Comparison of ENCODE assay signal across 1 cellular context in the genomic region with DNA sequence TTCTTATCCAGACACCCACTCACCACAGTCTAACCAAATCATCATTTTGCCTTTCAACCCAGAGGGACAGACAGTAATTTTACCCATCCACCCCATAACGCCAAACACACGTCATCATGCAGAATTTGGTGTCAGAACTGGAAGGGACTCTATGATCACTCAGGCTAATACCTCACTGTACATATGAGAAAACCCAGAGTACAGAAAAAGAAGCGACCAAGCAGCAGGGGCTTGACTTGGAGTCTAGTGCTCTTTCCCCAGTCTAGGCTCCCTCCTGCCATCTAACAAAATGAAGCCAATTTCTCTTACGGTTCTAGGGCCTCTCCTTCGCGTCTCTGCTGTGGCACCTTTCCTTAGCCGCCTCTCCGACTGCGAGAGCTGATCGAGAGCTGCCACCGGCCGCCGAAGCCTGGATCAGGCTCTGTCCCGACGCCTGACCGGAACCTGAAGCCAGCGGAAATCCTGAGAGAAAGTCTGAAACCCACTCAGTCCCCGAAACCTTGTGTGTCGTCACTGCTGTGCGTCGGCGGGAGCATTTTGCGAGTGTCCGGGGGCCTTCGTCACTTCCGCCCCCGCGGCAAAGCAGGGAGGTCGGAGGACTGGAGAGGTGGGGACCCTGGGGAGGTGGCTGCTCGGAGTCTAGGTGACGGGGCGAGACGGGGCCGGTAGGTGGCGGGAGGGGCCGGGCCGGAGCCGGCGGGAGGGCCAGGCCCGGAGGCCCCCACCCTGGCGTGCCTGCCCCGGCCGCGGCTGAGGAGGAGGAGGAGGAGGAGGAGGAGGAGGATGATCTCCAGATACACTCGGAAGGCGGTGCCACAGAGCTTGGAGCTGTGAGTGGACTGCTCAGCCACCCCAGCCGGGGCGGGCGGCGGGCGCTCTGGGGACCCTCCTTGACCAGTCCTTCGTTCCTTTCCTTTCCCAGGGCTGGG.
TF ChIP-seq lines count a peak whose summit lies in the region.

A gene (minus strand): TSS at position 452 of the 929 bp plus-strand sequence. CDS start 4,071 bp downstream, outside the sequence.
A gene (plus strand): TSS at position 563 of the 929 bp plus-strand sequence. CDS start 221 bp downstream, at position 784.

TF ChIP-seq in K562, 482 proteins besides CTCF, POLR2A, EP300 and RAD21 (continued from another document and continues in another):
- TF ChIP-seq, protein P1, sequence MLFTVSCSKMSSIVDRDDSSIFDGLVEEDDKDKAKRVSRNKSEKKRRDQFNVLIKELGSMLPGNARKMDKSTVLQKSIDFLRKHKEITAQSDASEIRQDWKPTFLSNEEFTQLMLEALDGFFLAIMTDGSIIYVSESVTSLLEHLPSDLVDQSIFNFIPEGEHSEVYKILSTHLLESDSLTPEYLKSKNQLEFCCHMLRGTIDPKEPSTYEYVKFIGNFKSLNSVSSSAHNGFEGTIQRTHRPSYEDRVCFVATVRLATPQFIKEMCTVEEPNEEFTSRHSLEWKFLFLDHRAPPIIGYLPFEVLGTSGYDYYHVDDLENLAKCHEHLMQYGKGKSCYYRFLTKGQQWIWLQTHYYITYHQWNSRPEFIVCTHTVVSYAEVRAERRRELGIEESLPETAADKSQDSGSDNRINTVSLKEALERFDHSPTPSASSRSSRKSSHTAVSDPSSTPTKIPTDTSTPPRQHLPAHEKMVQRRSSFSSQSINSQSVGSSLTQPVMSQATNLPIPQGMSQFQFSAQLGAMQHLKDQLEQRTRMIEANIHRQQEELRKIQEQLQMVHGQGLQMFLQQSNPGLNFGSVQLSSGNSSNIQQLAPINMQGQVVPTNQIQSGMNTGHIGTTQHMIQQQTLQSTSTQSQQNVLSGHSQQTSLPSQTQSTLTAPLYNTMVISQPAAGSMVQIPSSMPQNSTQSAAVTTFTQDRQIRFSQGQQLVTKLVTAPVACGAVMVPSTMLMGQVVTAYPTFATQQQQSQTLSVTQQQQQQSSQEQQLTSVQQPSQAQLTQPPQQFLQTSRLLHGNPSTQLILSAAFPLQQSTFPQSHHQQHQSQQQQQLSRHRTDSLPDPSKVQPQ (CRISPR knock-in tag; IDR thresholded peaks at IDR 0.05; ENCODE audit: borderline replicate concordance) = no peak
- TF ChIP-seq, protein P2, sequence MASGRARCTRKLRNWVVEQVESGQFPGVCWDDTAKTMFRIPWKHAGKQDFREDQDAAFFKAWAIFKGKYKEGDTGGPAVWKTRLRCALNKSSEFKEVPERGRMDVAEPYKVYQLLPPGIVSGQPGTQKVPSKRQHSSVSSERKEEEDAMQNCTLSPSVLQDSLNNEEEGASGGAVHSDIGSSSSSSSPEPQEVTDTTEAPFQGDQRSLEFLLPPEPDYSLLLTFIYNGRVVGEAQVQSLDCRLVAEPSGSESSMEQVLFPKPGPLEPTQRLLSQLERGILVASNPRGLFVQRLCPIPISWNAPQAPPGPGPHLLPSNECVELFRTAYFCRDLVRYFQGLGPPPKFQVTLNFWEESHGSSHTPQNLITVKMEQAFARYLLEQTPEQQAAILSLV (tag; IDR thresholded peaks at IDR 0.05) = no peak
- TF ChIP-seq, protein P3, sequence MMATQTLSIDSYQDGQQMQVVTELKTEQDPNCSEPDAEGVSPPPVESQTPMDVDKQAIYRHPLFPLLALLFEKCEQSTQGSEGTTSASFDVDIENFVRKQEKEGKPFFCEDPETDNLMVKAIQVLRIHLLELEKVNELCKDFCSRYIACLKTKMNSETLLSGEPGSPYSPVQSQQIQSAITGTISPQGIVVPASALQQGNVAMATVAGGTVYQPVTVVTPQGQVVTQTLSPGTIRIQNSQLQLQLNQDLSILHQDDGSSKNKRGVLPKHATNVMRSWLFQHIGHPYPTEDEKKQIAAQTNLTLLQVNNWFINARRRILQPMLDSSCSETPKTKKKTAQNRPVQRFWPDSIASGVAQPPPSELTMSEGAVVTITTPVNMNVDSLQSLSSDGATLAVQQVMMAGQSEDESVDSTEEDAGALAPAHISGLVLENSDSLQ (IDR thresholded peaks at IDR 0.05) = peak; percentile 57; the same call in 1 of the 2 replicates
- TF ChIP-seq TSC22D4 (tag; IDR thresholded peaks at IDR 0.05) (no peak), NRF1 (conservative IDR thresholded peaks at IDR 0.05 in 1 of 2, IDR thresholded peaks at IDR 0.05 in 1 of 2) (peak; percentile 64 to 74), NFE2L1 (tag; IDR thresholded peaks at IDR 0.05; ENCODE audit: borderline replicate concordance, low read depth) (no peak), HMG20B (CRISPR knock-in tag; IDR thresholded peaks at IDR 0.05) (no peak), TAF1 (IDR thresholded peaks at IDR 0.05; ENCODE audit: control insufficient read depth, extremely low read depth, insufficient read depth, low read length, severe bottlenecking) (peak; percentile 94), EP400 (IDR thresholded peaks at IDR 0.05) (peak; percentile 86), LARP7 (IDR thresholded peaks at IDR 0.05) (0 out of 2 replicates have a peak, but pooled peaks have one; percentile 39), GTF2F1 (IDR thresholded peaks at IDR 0.05; ENCODE audit: low read depth, low read length) (peak; percentile 73; the same call in 1 of the 2 replicates), ZFX (CRISPR knock-in tag; IDR thresholded peaks at IDR 0.05) (peak; percentile 81), ZNF3 (CRISPR knock-in tag; IDR thresholded peaks at IDR 0.05) (no peak), TAF9B (IDR thresholded peaks at IDR 0.05; ENCODE audit: partially characterized antibody) (peak; percentile 91), E2F3 (CRISPR knock-in tag; IDR thresholded peaks at IDR 0.05) (no peak), SMARCE1 (IDR thresholded peaks at IDR 0.05) (peak; percentile 37; the same call in 1 of the 2 replicates), FOSL1 (tag; conservative IDR thresholded peaks at IDR 0.05) (peak; percentile 3; the same call in 1 of the 2 replicates), FOXK1 (CRISPR knock-in tag; IDR thresholded peaks at IDR 0.05; ENCODE audit: borderline replicate concordance) (no peak), HDAC6 (IDR thresholded peaks at IDR 0.05; ENCODE audit: low read depth, low read length) (no peak), KAT8 (IDR thresholded peaks at IDR 0.05; ENCODE audit: low read depth) (peak; percentile 87; the same call in 1 of the 2 replicates)
- TF ChIP-seq, protein P4, sequence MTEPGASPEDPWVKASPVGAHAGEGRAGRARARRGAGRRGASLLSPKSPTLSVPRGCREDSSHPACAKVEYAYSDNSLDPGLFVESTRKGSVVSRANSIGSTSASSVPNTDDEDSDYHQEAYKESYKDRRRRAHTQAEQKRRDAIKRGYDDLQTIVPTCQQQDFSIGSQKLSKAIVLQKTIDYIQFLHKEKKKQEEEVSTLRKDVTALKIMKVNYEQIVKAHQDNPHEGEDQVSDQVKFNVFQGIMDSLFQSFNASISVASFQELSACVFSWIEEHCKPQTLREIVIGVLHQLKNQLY (CRISPR knock-in tag; conservative IDR thresholded peaks at IDR 0.05) = no peak
- TF ChIP-seq, protein P5, sequence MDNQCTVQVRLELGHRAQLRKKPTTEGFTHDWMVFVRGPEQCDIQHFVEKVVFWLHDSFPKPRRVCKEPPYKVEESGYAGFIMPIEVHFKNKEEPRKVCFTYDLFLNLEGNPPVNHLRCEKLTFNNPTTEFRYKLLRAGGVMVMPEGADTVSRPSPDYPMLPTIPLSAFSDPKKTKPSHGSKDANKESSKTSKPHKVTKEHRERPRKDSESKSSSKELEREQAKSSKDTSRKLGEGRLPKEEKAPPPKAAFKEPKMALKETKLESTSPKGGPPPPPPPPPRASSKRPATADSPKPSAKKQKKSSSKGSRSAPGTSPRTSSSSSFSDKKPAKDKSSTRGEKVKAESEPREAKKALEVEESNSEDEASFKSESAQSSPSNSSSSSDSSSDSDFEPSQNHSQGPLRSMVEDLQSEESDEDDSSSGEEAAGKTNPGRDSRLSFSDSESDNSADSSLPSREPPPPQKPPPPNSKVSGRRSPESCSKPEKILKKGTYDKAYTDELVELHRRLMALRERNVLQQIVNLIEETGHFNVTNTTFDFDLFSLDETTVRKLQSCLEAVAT (IDR thresholded peaks at IDR 0.05) = peak; percentile 68 to 87; a peak in 3 of 4 replicates
- TF ChIP-seq, protein P6, sequence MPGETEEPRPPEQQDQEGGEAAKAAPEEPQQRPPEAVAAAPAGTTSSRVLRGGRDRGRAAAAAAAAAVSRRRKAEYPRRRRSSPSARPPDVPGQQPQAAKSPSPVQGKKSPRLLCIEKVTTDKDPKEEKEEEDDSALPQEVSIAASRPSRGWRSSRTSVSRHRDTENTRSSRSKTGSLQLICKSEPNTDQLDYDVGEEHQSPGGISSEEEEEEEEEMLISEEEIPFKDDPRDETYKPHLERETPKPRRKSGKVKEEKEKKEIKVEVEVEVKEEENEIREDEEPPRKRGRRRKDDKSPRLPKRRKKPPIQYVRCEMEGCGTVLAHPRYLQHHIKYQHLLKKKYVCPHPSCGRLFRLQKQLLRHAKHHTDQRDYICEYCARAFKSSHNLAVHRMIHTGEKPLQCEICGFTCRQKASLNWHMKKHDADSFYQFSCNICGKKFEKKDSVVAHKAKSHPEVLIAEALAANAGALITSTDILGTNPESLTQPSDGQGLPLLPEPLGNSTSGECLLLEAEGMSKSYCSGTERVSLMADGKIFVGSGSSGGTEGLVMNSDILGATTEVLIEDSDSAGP (CRISPR knock-in tag; IDR thresholded peaks at IDR 0.05) = no peak
- TF ChIP-seq, protein P7, sequence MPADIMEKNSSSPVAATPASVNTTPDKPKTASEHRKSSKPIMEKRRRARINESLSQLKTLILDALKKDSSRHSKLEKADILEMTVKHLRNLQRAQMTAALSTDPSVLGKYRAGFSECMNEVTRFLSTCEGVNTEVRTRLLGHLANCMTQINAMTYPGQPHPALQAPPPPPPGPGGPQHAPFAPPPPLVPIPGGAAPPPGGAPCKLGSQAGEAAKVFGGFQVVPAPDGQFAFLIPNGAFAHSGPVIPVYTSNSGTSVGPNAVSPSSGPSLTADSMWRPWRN (IDR thresholded peaks at IDR 0.05; ENCODE audit: low read depth) = no peak
- TF ChIP-seq, protein P8, sequence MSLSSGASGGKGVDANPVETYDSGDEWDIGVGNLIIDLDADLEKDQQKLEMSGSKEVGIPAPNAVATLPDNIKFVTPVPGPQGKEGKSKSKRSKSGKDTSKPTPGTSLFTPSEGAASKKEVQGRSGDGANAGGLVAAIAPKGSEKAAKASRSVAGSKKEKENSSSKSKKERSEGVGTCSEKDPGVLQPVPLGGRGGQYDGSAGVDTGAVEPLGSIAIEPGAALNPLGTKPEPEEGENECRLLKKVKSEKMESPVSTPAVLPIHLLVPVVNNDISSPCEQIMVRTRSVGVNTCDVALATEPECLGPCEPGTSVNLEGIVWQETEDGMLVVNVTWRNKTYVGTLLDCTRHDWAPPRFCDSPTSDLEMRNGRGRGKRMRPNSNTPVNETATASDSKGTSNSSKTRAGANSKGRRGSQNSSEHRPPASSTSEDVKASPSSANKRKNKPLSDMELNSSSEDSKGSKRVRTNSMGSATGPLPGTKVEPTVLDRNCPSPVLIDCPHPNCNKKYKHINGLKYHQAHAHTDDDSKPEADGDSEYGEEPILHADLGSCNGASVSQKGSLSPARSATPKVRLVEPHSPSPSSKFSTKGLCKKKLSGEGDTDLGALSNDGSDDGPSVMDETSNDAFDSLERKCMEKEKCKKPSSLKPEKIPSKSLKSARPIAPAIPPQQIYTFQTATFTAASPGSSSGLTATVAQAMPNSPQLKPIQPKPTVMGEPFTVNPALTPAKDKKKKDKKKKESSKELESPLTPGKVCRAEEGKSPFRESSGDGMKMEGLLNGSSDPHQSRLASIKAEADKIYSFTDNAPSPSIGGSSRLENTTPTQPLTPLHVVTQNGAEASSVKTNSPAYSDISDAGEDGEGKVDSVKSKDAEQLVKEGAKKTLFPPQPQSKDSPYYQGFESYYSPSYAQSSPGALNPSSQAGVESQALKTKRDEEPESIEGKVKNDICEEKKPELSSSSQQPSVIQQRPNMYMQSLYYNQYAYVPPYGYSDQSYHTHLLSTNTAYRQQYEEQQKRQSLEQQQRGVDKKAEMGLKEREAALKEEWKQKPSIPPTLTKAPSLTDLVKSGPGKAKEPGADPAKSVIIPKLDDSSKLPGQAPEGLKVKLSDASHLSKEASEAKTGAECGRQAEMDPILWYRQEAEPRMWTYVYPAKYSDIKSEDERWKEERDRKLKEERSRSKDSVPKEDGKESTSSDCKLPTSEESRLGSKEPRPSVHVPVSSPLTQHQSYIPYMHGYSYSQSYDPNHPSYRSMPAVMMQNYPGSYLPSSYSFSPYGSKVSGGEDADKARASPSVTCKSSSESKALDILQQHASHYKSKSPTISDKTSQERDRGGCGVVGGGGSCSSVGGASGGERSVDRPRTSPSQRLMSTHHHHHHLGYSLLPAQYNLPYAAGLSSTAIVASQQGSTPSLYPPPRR (CRISPR knock-in tag; IDR thresholded peaks at IDR 0.05; ENCODE audit: borderline replicate concordance) = no peak
- TF ChIP-seq, protein P9, sequence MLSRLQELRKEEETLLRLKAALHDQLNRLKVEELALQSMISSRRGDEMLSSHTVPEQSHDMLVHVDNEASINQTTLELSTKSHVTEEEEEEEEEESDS (CRISPR knock-in tag; IDR thresholded peaks at IDR 0.05) = no peak
- TF ChIP-seq, protein P10, sequence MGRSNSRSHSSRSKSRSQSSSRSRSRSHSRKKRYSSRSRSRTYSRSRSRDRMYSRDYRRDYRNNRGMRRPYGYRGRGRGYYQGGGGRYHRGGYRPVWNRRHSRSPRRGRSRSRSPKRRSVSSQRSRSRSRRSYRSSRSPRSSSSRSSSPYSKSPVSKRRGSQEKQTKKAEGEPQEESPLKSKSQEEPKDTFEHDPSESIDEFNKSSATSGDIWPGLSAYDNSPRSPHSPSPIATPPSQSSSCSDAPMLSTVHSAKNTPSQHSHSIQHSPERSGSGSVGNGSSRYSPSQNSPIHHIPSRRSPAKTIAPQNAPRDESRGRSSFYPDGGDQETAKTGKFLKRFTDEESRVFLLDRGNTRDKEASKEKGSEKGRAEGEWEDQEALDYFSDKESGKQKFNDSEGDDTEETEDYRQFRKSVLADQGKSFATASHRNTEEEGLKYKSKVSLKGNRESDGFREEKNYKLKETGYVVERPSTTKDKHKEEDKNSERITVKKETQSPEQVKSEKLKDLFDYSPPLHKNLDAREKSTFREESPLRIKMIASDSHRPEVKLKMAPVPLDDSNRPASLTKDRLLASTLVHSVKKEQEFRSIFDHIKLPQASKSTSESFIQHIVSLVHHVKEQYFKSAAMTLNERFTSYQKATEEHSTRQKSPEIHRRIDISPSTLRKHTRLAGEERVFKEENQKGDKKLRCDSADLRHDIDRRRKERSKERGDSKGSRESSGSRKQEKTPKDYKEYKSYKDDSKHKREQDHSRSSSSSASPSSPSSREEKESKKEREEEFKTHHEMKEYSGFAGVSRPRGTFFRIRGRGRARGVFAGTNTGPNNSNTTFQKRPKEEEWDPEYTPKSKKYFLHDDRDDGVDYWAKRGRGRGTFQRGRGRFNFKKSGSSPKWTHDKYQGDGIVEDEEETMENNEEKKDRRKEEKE (IDR thresholded peaks at IDR 0.05; ENCODE audit: borderline replicate concordance in 1 of 2, control insufficient read depth in 1 of 2, low read depth in 2 of 2, low read length in 1 of 2) = 0 out of 4 replicates have a peak, but pooled peaks of 1 of the 2 experiments have one; percentile 20
- TF ChIP-seq, protein P11, sequence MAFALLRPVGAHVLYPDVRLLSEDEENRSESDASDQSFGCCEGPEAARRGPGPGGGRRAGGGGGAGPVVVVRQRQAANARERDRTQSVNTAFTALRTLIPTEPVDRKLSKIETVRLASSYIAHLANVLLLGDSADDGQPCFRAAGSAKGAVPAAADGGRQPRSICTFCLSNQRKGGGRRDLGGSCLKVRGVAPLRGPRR (CRISPR knock-in tag; IDR thresholded peaks at IDR 0.05) = no peak
- TF ChIP-seq, protein P12, sequence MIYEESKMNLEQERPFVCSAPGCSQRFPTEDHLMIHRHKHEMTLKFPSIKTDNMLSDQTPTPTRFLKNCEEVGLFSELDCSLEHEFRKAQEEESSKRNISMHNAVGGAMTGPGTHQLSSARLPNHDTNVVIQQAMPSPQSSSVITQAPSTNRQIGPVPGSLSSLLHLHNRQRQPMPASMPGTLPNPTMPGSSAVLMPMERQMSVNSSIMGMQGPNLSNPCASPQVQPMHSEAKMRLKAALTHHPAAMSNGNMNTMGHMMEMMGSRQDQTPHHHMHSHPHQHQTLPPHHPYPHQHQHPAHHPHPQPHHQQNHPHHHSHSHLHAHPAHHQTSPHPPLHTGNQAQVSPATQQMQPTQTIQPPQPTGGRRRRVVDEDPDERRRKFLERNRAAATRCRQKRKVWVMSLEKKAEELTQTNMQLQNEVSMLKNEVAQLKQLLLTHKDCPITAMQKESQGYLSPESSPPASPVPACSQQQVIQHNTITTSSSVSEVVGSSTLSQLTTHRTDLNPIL (CRISPR knock-in tag; IDR thresholded peaks at IDR 0.05) = no peak
